Comparison of ENCODE assay signal across 8 cellular contexts in the genomic region with DNA sequence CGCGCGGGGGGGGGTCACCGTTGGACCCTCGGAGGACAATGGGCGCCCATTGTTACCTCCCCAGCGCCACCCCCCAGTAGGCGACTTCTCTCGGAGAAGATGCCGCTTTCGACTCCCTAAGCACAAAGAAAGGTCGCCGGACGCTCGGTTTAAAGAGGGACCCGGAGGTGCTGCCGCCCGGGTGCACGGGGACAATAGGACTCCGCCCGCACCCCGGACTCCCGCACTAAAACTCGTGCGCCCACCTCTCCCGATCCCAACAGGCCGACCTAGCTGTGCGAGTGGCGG. TPM values are rescaled to one million over a fixed set of nuclear protein-coding genes. Genes with fewer than 3 reads are reported as not detected.
A peak's percentile ranks its signal among the peaks of the same experiment; 100 is the strongest.
DNase-seq lines count a peak whose midpoint lies in the region; ATAC-seq and TF ChIP-seq lines count a peak whose summit lies in the region.

No MANE protein-coding gene starts in this region.

- H3K27ac Mint-ChIP-seq in naive B cell = peak overlapping the region in 5 of 6 donors; percentile 78 to 86 (median 85)

- TF ChIP-seq CTCF in AG09309 (IDR thresholded peaks at IDR 0.05; ENCODE audit: control insufficient read depth, insufficient read depth, low read depth, low read length, missing control alignments) (no peak), choroid plexus epithelial cell (conservative IDR thresholded peaks at IDR 0.05; ENCODE audit: low read depth, low read length) (no peak)

- H3K9me3 Mint-ChIP-seq in naive B cell = no peaks in the 10 kb centered on the region

- no peak for DNase-seq in AG09309 (ENCODE audit: low read depth)
- peak; percentile 69 for DNase-seq in NAMALWA (ENCODE audit: low spot score)
- DNase-seq in choroid plexus epithelial cell (ENCODE audit: low read depth) = no peak
- no peak for DNase-seq in naive B cell
- no peak for DNase-seq in mesenteric fat pad (ENCODE audit: low spot score)
- DNase-seq in NCI-H1048 (lab: John Stamatoyannopoulos, UW) = no peak
- no peak for DNase-seq in GM19238 (ENCODE audit: insufficient read length, low spot score)

- H3K4me1 Mint-ChIP-seq in naive B cell = peaks cover 16 to 52% (median 42%) of the 10 kb centered on the region in 3 donors

- no peaks in the 10 kb centered on the region for H3K27me3 Mint-ChIP-seq in naive B cell

- H3K4me3 Mint-ChIP-seq in naive B cell = peak overlapping the region; percentile 83 to 95 (median 92)

- no peaks in the 10 kb centered on the region for H3K36me3 Mint-ChIP-seq in naive B cell

- H3K4me3 ChIP-seq in AG09309 (ENCODE audit: control insufficient read depth, low read depth, low read length) = peak overlapping the region; percentile 82
- H3K4me3 ChIP-seq in choroid plexus epithelial cell (ENCODE audit: low read depth, low read length) = peak overlapping the region; percentile 72

- ATAC-seq in GM19328 (IDR thresholded peaks at IDR 0.05; ENCODE audit: unreplicated experiment) (peak; percentile 3), naive B cell (ENCODE audit: low read depth in 2 of 2) (peak; percentile 24 to 31)

RNA-seq across cellular contexts. Expression of a gene that starts 0.3 kb away (rescaled TPM):
- 10 to 100 TPM in 4 of 6 donors, 1 to 10 TPM in 2; 4.5 to 24.5 (median 12.1) TPM for polyA plus RNA-seq in naive B cell (ENCODE audit: low read depth in 6 of 6)
- 47.6 TPM for total RNA-seq in mesenteric fat pad
